ENCODE assay signal across 1 cellular context in the genomic region with DNA sequence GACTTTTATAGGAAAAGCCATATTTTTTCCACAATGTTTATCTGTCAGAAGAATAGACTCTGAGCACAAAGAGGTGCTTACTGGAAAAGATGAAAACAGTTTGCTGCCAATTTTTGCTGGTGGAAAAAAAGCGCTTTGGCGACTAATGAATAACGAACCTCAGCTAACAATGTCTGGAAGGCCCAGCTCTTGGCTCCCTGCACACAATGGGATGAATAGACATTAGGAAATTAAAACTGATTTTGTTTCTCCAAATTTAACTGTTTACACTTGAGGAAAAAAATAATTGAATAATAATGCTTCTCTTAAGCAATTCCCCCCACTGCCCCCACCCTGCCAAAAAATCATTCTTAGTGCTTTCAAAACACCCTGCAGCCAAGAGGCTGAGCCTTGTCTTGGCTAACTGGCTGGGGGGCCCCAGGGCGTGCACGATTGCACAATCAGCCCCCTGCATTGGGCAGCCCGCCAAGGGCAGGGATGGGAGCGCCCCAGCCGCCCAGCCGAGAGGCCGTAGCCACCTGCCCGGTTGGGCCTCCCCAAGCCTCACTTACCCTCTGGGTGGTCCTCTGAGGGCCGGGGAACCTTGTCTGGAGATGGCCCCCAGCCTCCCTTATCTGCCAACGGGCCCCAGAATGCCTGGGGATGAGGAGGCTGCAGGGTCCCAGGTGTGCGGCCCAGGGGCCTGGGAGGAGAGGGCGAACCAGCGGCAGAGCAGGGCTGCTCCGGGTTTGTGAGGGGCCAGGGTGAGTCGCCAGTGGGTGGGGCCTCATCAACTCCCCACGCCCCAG.
TF ChIP-seq lines count a peak whose summit lies in the region.

No MANE protein-coding gene starts in this region.

TF ChIP-seq in HEK293, 187 proteins besides CTCF, POLR2A, EP300 and RAD21 (continued from another document and continues in another):
- TF ChIP-seq, protein P1, sequence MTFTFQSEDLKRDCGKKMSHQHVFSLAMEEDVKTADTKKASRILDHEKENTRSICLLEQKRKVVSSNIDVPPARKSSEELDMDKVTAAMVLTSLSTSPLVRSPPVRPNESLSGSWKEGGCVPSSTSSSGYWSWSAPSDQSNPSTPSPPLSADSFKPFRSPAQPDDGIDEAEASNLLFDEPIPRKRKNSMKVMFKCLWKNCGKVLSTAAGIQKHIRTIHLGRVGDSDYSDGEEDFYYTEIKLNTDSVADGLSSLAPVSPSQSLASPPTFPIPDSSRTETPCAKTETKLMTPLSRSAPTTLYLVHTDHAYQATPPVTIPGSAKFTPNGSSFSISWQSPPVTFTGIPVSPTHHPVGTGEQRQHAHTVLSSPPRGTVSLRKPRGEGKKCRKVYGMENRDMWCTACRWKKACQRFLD (tag by site-specific recombination; IDR thresholded peaks at IDR 0.05), result no peak
- TF ChIP-seq GLIS1 (tag by site-specific recombination; IDR thresholded peaks at IDR 0.05), result peak; percentile 97
- TF ChIP-seq ZNF600 (tag by site-specific recombination; IDR thresholded peaks at IDR 0.05), result peak; percentile 86
- no peak for TF ChIP-seq REPIN1 (tag by site-specific recombination; IDR thresholded peaks at IDR 0.05; ENCODE audit: low read depth)
- TF ChIP-seq ZNF248 (tag by site-specific recombination; IDR thresholded peaks at IDR 0.05), result no peak
- no peak for TF ChIP-seq ZNF155 (tag by site-specific recombination; IDR thresholded peaks at IDR 0.05)
- TF ChIP-seq, protein P2, sequence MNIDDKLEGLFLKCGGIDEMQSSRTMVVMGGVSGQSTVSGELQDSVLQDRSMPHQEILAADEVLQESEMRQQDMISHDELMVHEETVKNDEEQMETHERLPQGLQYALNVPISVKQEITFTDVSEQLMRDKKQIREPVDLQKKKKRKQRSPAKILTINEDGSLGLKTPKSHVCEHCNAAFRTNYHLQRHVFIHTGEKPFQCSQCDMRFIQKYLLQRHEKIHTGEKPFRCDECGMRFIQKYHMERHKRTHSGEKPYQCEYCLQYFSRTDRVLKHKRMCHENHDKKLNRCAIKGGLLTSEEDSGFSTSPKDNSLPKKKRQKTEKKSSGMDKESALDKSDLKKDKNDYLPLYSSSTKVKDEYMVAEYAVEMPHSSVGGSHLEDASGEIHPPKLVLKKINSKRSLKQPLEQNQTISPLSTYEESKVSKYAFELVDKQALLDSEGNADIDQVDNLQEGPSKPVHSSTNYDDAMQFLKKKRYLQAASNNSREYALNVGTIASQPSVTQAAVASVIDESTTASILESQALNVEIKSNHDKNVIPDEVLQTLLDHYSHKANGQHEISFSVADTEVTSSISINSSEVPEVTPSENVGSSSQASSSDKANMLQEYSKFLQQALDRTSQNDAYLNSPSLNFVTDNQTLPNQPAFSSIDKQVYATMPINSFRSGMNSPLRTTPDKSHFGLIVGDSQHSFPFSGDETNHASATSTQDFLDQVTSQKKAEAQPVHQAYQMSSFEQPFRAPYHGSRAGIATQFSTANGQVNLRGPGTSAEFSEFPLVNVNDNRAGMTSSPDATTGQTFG (tag by site-specific recombination; IDR thresholded peaks at IDR 0.05; ENCODE audit: borderline replicate concordance), result no peak
- no peak for TF ChIP-seq ZNF660 (tag by site-specific recombination; IDR thresholded peaks at IDR 0.05)
- TF ChIP-seq ZFP69B (tag by site-specific recombination; IDR thresholded peaks at IDR 0.05), result 0 out of 2 replicates have a peak, but pooled peaks have one; percentile 12
- TF ChIP-seq SALL2 (tag by site-specific recombination; IDR thresholded peaks at IDR 0.05; ENCODE audit: borderline replicate concordance), result peak; percentile 45; the same call in 1 of the 2 replicates
- TF ChIP-seq, protein P3, sequence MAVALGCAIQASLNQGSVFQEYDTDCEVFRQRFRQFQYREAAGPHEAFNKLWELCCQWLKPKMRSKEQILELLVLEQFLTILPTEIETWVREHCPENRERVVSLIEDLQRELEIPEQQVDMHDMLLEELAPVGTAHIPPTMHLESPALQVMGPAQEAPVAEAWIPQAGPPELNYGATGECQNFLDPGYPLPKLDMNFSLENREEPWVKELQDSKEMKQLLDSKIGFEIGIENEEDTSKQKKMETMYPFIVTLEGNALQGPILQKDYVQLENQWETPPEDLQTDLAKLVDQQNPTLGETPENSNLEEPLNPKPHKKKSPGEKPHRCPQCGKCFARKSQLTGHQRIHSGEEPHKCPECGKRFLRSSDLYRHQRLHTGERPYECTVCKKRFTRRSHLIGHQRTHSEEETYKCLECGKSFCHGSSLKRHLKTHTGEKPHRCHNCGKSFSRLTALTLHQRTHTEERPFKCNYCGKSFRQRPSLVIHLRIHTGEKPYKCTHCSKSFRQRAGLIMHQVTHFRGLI (tag by site-specific recombination; IDR thresholded peaks at IDR 0.05), result peak; percentile 91
- TF ChIP-seq ZEB2 (tag by site-specific recombination; IDR thresholded peaks at IDR 0.05), result 0 out of 2 replicates have a peak, but pooled peaks have one; percentile 16
- no peak for TF ChIP-seq ZNF302 (tag by site-specific recombination; IDR thresholded peaks at IDR 0.05; ENCODE audit: low read depth)
- TF ChIP-seq ZNF837 (tag by site-specific recombination; IDR thresholded peaks at IDR 0.05), result peak; percentile 14; the same call in 1 of the 2 replicates
- TF ChIP-seq ZNF830 (tag by site-specific recombination; IDR thresholded peaks at IDR 0.05; ENCODE audit: low read depth), result no peak
- TF ChIP-seq, protein P4, sequence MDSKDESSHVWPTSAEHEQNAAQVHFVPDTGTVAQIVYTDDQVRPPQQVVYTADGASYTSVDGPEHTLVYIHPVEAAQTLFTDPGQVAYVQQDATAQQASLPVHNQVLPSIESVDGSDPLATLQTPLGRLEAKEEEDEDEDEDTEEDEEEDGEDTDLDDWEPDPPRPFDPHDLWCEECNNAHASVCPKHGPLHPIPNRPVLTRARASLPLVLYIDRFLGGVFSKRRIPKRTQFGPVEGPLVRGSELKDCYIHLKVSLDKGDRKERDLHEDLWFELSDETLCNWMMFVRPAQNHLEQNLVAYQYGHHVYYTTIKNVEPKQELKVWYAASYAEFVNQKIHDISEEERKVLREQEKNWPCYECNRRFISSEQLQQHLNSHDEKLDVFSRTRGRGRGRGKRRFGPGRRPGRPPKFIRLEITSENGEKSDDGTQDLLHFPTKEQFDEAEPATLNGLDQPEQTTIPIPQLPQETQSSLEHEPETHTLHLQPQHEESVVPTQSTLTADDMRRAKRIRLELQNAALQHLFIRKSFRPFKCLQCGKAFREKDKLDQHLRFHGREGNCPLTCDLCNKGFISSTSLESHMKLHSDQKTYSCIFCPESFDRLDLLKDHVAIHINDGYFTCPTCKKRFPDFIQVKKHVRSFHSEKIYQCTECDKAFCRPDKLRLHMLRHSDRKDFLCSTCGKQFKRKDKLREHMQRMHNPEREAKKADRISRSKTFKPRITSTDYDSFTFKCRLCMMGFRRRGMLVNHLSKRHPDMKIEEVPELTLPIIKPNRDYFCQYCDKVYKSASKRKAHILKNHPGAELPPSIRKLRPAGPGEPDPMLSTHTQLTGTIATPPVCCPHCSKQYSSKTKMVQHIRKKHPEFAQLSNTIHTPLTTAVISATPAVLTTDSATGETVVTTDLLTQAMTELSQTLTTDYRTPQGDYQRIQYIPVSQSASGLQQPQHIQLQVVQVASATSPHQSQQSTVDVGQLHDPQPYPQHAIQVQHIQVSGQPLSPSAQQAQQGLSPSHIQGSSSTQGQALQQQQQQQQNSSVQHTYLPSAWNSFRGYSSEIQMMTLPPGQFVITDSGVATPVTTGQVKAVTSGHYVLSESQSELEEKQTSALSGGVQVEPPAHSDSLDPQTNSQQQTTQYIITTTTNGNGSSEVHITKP (tag by site-specific recombination; IDR thresholded peaks at IDR 0.05), result no peak
- TF ChIP-seq, protein P5, sequence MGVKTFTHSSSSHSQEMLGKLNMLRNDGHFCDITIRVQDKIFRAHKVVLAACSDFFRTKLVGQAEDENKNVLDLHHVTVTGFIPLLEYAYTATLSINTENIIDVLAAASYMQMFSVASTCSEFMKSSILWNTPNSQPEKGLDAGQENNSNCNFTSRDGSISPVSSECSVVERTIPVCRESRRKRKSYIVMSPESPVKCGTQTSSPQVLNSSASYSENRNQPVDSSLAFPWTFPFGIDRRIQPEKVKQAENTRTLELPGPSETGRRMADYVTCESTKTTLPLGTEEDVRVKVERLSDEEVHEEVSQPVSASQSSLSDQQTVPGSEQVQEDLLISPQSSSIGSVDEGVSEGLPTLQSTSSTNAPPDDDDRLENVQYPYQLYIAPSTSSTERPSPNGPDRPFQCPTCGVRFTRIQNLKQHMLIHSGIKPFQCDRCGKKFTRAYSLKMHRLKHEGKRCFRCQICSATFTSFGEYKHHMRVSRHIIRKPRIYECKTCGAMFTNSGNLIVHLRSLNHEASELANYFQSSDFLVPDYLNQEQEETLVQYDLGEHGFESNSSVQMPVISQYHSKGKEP (tag by site-specific recombination; IDR thresholded peaks at IDR 0.05), result 0 out of 2 replicates have a peak, but pooled peaks have one; percentile 5
- peak; percentile 92 for TF ChIP-seq GLIS2 (tag by site-specific recombination; IDR thresholded peaks at IDR 0.05)
- TF ChIP-seq ZNF239 (tag by site-specific recombination; IDR thresholded peaks at IDR 0.05), result no peak
- TF ChIP-seq ZNF157 (tag by site-specific recombination; IDR thresholded peaks at IDR 0.05), result no peak
- peak; percentile 89; the same call in 1 of the 2 replicates for TF ChIP-seq ZBTB48 (tag by site-specific recombination; IDR thresholded peaks at IDR 0.05)
- TF ChIP-seq ZIC2 (tag by site-specific recombination; IDR thresholded peaks at IDR 0.05), result peak; percentile 98
- TF ChIP-seq ZNF521 (tag by site-specific recombination; IDR thresholded peaks at IDR 0.05), result no peak
- TF ChIP-seq ZSCAN30 (tag by site-specific recombination; IDR thresholded peaks at IDR 0.05), result 0 out of 2 replicates have a peak, but pooled peaks have one; percentile 6
- no peak for TF ChIP-seq ZNF555 (tag by site-specific recombination; conservative IDR thresholded peaks at IDR 0.05)
- TF ChIP-seq, protein P6, sequence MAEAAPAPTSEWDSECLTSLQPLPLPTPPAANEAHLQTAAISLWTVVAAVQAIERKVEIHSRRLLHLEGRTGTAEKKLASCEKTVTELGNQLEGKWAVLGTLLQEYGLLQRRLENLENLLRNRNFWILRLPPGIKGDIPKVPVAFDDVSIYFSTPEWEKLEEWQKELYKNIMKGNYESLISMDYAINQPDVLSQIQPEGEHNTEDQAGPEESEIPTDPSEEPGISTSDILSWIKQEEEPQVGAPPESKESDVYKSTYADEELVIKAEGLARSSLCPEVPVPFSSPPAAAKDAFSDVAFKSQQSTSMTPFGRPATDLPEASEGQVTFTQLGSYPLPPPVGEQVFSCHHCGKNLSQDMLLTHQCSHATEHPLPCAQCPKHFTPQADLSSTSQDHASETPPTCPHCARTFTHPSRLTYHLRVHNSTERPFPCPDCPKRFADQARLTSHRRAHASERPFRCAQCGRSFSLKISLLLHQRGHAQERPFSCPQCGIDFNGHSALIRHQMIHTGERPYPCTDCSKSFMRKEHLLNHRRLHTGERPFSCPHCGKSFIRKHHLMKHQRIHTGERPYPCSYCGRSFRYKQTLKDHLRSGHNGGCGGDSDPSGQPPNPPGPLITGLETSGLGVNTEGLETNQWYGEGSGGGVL (tag by site-specific recombination; IDR thresholded peaks at IDR 0.05), result peak; percentile 58
- peak; percentile 76 for TF ChIP-seq ZBTB17 (tag by site-specific recombination; IDR thresholded peaks at IDR 0.05)
- TF ChIP-seq ZBTB7A (tag by site-specific recombination; IDR thresholded peaks at IDR 0.05; ENCODE audit: low read depth), result peak; percentile 24; the same call in 1 of the 2 replicates
- TF ChIP-seq KLF16 (tag by site-specific recombination; IDR thresholded peaks at IDR 0.05), result no peak
- no peak for TF ChIP-seq SETDB1 (IDR thresholded peaks at IDR 0.05; ENCODE audit: insufficient read length, low read length)
- TF ChIP-seq ZNF558 (tag by site-specific recombination; IDR thresholded peaks at IDR 0.05), result no peak
- TF ChIP-seq, protein P7, sequence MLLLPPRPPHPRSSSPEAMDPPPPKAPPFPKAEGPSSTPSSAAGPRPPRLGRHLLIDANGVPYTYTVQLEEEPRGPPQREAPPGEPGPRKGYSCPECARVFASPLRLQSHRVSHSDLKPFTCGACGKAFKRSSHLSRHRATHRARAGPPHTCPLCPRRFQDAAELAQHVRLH (tag by site-specific recombination; IDR thresholded peaks at IDR 0.05), result no peak
- peak; percentile 83 for TF ChIP-seq ZNF423 (tag by site-specific recombination; IDR thresholded peaks at IDR 0.05)
- no peak for TF ChIP-seq ZNF843 (tag by site-specific recombination; IDR thresholded peaks at IDR 0.05)
- TF ChIP-seq ZNF366 (tag by site-specific recombination; conservative IDR thresholded peaks at IDR 0.05), result 0 out of 2 replicates have a peak, but pooled peaks have one; percentile 10
- TF ChIP-seq, protein P8, sequence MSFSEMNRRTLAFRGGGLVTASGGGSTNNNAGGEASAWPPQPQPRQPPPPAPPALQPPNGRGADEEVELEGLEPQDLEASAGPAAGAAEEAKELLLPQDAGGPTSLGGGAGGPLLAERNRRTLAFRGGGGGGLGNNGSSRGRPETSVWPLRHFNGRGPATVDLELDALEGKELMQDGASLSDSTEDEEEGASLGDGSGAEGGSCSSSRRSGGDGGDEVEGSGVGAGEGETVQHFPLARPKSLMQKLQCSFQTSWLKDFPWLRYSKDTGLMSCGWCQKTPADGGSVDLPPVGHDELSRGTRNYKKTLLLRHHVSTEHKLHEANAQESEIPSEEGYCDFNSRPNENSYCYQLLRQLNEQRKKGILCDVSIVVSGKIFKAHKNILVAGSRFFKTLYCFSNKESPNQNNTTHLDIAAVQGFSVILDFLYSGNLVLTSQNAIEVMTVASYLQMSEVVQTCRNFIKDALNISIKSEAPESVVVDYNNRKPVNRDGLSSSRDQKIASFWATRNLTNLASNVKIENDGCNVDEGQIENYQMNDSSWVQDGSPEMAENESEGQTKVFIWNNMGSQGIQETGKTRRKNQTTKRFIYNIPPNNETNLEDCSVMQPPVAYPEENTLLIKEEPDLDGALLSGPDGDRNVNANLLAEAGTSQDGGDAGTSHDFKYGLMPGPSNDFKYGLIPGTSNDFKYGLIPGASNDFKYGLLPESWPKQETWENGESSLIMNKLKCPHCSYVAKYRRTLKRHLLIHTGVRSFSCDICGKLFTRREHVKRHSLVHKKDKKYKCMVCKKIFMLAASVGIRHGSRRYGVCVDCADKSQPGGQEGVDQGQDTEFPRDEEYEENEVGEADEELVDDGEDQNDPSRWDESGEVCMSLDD (tag by site-specific recombination; IDR thresholded peaks at IDR 0.05), result peak; percentile 43; the same call in 1 of the 2 replicates
- TF ChIP-seq, protein P9, sequence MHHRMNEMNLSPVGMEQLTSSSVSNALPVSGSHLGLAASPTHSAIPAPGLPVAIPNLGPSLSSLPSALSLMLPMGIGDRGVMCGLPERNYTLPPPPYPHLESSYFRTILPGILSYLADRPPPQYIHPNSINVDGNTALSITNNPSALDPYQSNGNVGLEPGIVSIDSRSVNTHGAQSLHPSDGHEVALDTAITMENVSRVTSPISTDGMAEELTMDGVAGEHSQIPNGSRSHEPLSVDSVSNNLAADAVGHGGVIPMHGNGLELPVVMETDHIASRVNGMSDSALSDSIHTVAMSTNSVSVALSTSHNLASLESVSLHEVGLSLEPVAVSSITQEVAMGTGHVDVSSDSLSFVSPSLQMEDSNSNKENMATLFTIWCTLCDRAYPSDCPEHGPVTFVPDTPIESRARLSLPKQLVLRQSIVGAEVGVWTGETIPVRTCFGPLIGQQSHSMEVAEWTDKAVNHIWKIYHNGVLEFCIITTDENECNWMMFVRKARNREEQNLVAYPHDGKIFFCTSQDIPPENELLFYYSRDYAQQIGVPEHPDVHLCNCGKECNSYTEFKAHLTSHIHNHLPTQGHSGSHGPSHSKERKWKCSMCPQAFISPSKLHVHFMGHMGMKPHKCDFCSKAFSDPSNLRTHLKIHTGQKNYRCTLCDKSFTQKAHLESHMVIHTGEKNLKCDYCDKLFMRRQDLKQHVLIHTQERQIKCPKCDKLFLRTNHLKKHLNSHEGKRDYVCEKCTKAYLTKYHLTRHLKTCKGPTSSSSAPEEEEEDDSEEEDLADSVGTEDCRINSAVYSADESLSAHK (tag by site-specific recombination; IDR thresholded peaks at IDR 0.05), result 0 out of 2 replicates have a peak, but pooled peaks have one; percentile 18
- TF ChIP-seq ZBTB8A (tag by site-specific recombination; IDR thresholded peaks at IDR 0.05), result peak; percentile 48
